8 cellular contexts compared by ENCODE assay signal in genomic region chr7:92528188-92528957, GRCh38. TPM values are rescaled to one million over a fixed set of nuclear protein-coding genes. Genes with fewer than 3 reads are reported as not detected.
DNase-seq lines count a peak whose midpoint lies in the region; ATAC-seq and TF ChIP-seq lines count a peak whose summit lies in the region.

Gene PEX1 (minus strand): TSS chr7:92528520. CDS start chr7:92528435, 85 bp downstream.
Gene RBM48 (plus strand): TSS chr7:92528795. CDS start chr7:92528814, 19 bp downstream.

- H3K27ac Mint-ChIP-seq in T-helper 17 cell (peak within 1 kb of the TSS; percentile 94), progenitor cell of endocrine pancreas (peak within 1 kb of the TSS; percentile 100)

- H3K27me3 Mint-ChIP-seq in T-helper 17 cell = no peaks in the 10 kb centered on the region
- no peaks in the 10 kb centered on the region for H3K27me3 Mint-ChIP-seq in progenitor cell of endocrine pancreas

- peaks cover 38% of the 10 kb centered on the region for H3K36me3 ChIP-seq in left ventricle myocardium inferior

- H3K4me1 ChIP-seq in left ventricle myocardium inferior = peaks cover 51% of the 10 kb centered on the region

- peak; percentile 99 for DNase-seq in NCI-H1694 treated with DMSO at 0.1 percent for 48 hours (lab: John Stamatoyannopoulos, UW)
- DNase-seq in T-helper 17 cell = peak; percentile 88 to 96 (median 93)
- peak; percentile 44 to 98 (median 95) for DNase-seq in amygdala (lab: John Stamatoyannopoulos, UW)
- peak; percentile 96 for DNase-seq in left ventricle myocardium inferior
- DNase-seq in progenitor cell of endocrine pancreas (ENCODE audit: low spot score, unreplicated experiment) = peak; percentile 88
- DNase-seq in ureter (ENCODE audit: low spot score) = peak; percentile 97

- no peaks in the 10 kb centered on the region for H3K27me3 ChIP-seq in left ventricle myocardium inferior (ENCODE audit: low read depth)

- H3K4me3 Mint-ChIP-seq in T-helper 17 cell (peak within 1 kb of the TSS; percentile 92), progenitor cell of endocrine pancreas (ENCODE audit: low read depth) (peak within 1 kb of the TSS; percentile 97)

- ATAC-seq in GM18498 (IDR thresholded peaks at IDR 0.05; ENCODE audit: unreplicated experiment) (peak; percentile 94), HG02938 (IDR thresholded peaks at IDR 0.05; ENCODE audit: unreplicated experiment) (peak; percentile 92), T-helper 17 cell (peak; percentile 91)

- peak within 1 kb of the TSS; percentile 90 for H3K27ac ChIP-seq in left ventricle myocardium inferior (replicated peaks)

- H3K9me3 ChIP-seq in T-helper 17 cell (ENCODE audit: control insufficient read depth, low read length, poor library complexity, severe bottlenecking) = no peaks in the 10 kb centered on the region
- H3K9me3 ChIP-seq in left ventricle myocardium inferior (replicated peaks) = no peaks in the 10 kb centered on the region

- H3K4me3 ChIP-seq in left ventricle myocardium inferior = peak within 1 kb of the TSS; percentile 86

- H3K9me3 Mint-ChIP-seq in progenitor cell of endocrine pancreas (ENCODE audit: low read depth) = no peaks in the 10 kb centered on the region

- peak; percentile 56 for TF ChIP-seq CTCF in left ventricle myocardium inferior (IDR thresholded peaks at IDR 0.05; ENCODE audit: borderline replicate concordance)
- TF ChIP-seq CTCF in progenitor cell of endocrine pancreas (IDR thresholded peaks at IDR 0.05; ENCODE audit: unreplicated experiment) = peak; percentile 31

- intact Hi-C loops in left ventricle myocardium inferior (cut with micrococcal nuclease) = no loop called here

- H3K36me3 Mint-ChIP-seq in T-helper 17 cell (ENCODE audit: low read depth) = peaks cover 7% of the 10 kb centered on the region
- H3K36me3 Mint-ChIP-seq in progenitor cell of endocrine pancreas (ENCODE audit: insufficient read depth) = peaks cover 5% of the 10 kb centered on the region

- peaks cover 24% of the 10 kb centered on the region for H3K4me1 Mint-ChIP-seq in T-helper 17 cell
- H3K4me1 Mint-ChIP-seq in progenitor cell of endocrine pancreas (ENCODE audit: low read depth) = peaks cover 19% of the 10 kb centered on the region

RNA-seq across cellular contexts. Expression of gene PEX1, which starts in this region (rescaled TPM):
- 10 to 100 TPM; 18.2 to 19.1 TPM for total RNA-seq in T-helper 17 cell
- 13.8 TPM for total RNA-seq in left ventricle myocardium inferior
- total RNA-seq in progenitor cell of endocrine pancreas = 26.8 TPM in 2 replicates
- 24.7 TPM for total RNA-seq in ureter

RNA-seq across cellular contexts. Expression of gene RBM48, which starts in this region (rescaled TPM):
- total RNA-seq in T-helper 17 cell = 10 to 100 TPM; 27.7 to 29.3 TPM
- total RNA-seq in left ventricle myocardium inferior = 14.1 TPM
- 14.8 and 16.7 TPM in 2 replicates for total RNA-seq in progenitor cell of endocrine pancreas
- total RNA-seq in ureter = 11.7 TPM

Comparison
In these comparisons a context has a peak if more than half of its experiments do, and no peak if none do; other contexts are left out.
1. Peak in every context shown above with its lines: DNase-seq, ATAC-seq, H3K4me3 ChIP-seq and H3K27ac ChIP-seq.